ENCODE assay signal across 23 cellular contexts in the genomic region with DNA sequence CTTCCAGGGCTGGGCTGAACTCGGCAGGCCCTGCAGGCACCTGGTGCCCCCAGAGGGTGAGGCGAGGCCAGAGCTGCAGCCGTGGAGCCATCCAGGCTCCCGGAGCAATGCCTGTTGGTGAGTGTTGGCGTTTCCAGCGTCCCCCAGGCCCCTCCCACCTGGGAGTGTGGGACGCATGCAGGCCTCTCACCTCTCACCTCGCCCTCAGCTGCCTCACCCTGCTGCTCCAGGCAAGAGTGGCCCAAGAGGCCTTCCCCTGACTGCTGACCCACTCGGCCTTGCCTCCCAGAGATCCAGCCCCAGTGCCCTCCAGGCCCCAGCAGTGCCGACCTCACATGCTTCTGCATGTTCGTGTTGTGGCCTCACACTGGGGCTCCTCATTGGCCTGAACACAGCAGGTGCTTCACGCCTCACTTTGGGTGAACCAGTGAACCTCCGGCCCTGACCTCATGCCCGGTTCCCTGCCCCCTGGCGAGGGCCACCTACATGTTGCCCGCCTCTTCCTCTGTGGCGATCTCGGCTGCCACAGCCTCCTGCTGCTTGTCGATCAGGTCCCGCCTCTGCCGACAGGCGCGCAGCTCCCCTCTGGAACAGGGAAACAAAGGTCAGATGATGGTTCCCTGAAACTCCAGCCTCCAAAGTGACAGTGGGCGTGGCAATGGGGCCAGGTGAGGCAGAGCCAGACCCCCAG. TPM values are rescaled to one million over a fixed set of nuclear protein-coding genes. Genes with fewer than 3 reads are reported as not detected.
DNase-seq lines count a peak whose midpoint lies in the region; ATAC-seq, FAIRE-seq and TF ChIP-seq lines count a peak whose summit lies in the region.
"Had no signal": no experiment of that assay in that cellular context is flagged by ENCODE, and none has a peak within 500 bp of the region (broad histone marks: within the 10 kb centered on the region; RNA-seq: fewer than 3 reads in every experiment).

No MANE protein-coding gene starts in this region.

- H3K27ac ChIP-seq in K562 (ENCODE audit: extremely low read depth, low read depth, low read length) (no peak overlapping the region), neural progenitor cell (no peak overlapping the region), ovary (no peak overlapping the region)
- H3K27ac ChIP-seq: 22Rv1, HL-60 had no signal

- H3K36me3 ChIP-seq in K562 (ENCODE audit: control insufficient read depth, insufficient read depth, low read length): no peaks in the 10 kb centered on the region
- H3K36me3 ChIP-seq in neural progenitor cell: no peaks in the 10 kb centered on the region
- H3K36me3 ChIP-seq in ovary: no peaks in the 10 kb centered on the region

- H3K4me1 Mint-ChIP-seq in neural crest cell (peaks cover 22% of the 10 kb centered on the region), neural progenitor cell (peaks cover 38% of the 10 kb centered on the region)
- H3K4me1 Mint-ChIP-seq in activated CD4-positive, alpha-beta memory T cell treated with anti-CD3 and anti-CD28 coated beads for 36 hours (ENCODE audit: low read depth): peaks cover 7% of the 10 kb centered on the region

- 0 out of 4 replicates have a peak overlapping the region, but pooled peaks of 1 of the 2 experiments have one; percentile 1 for H3K9ac ChIP-seq in K562 (ENCODE audit: insufficient read depth in 1 of 2, low read depth in 2 of 2, low read length in 2 of 2)
- no peak overlapping the region for H3K9ac ChIP-seq in neural progenitor cell

- H4K20me1 ChIP-seq in K562 (replicated peaks; ENCODE audit: control insufficient read depth, insufficient read depth, low read length) (no peaks in the 10 kb centered on the region), neural progenitor cell (ENCODE audit: low read depth) (no peaks in the 10 kb centered on the region)

- no peaks in the 10 kb centered on the region for H3K79me2 ChIP-seq in K562 (ENCODE audit: control insufficient read depth, insufficient read depth, low read length)
- no peaks in the 10 kb centered on the region for H3K79me2 ChIP-seq in neural progenitor cell (ENCODE audit: low read depth)

- CTCF ChIA-PET in K562 (lab: Yijun Ruan, JAX; ENCODE audit: low intra/inter-chr PET ratio): no interaction called here
- CTCF ChIA-PET in activated CD4-positive, alpha-beta memory T cell treated with anti-CD3 and anti-CD28 coated beads for 36 hours (lab: Charles Lee): no interaction called here

- peaks cover 19 to 53% of the 10 kb centered on the region in 2 experiments; a peak in 4 of 5 replicates for H3K4me1 ChIP-seq in K562 (replicated peaks in 1 of 2; ENCODE audit: control insufficient read depth in 2 of 2, insufficient read depth in 2 of 2, low read length in 2 of 2)
- H3K4me1 ChIP-seq in neural progenitor cell: no peaks in the 10 kb centered on the region
- H3K4me1 ChIP-seq in ovary (ENCODE audit: insufficient read depth): peaks cover 9% of the 10 kb centered on the region

- no peak overlapping the region for H3K4me3 Mint-ChIP-seq in neural crest cell
- H3K4me3 Mint-ChIP-seq in activated CD4-positive, alpha-beta memory T cell treated with anti-CD3 and anti-CD28 coated beads for 36 hours: no peak overlapping the region
- no peak overlapping the region for H3K4me3 Mint-ChIP-seq in neural progenitor cell
- H3K4me3 Mint-ChIP-seq: CD14-positive monocyte; CD8-positive, alpha-beta T cell had no signal

- intact Hi-C loops in Right ventricle myocardium inferior (cut with DNase I) (no loop called here), Right ventricle myocardium superior (cut with DNase I) (no loop called here), K562 (cut with micrococcal nuclease) (no loop called here), ovary (cut with DNase I) (no loop called here)
- intact Hi-C loops in activated CD4-positive, alpha-beta memory T cell treated with anti-CD3 and anti-CD28 coated beads for 36 hours (cut with micrococcal nuclease): no loop called here

- no peak for TF ChIP-seq RAD21 in K562 (CRISPR knock-in tag; conservative IDR thresholded peaks at IDR 0.05 in 1 of 2, IDR thresholded peaks at IDR 0.05 in 1 of 2)

- DNase-seq in Right ventricle myocardium inferior (ENCODE audit: missing footprints) (peak; percentile 47), Right ventricle myocardium superior (no peak), K562 (ENCODE audit: extremely low read depth in 1 of 4, low spot score in 3 of 4) (no peak), neural crest cell (ENCODE audit: low read depth, low spot score) (no peak), RPMI8226 (no peak), neural progenitor cell (ENCODE audit: low spot score) (no peak), ovary (no peak)
- no peak for DNase-seq in activated CD4-positive, alpha-beta memory T cell treated with anti-CD3 and anti-CD28 coated beads for 36 hours
- DNase-seq: CD8-positive, alpha-beta T cell; COR-L47; DMS153; DMS79 treated with DMSO at 0.1 percent for 48 hours; EL; GDM1 had no signal

- H3K4me2 ChIP-seq in K562 (ENCODE audit: insufficient read depth, low read length) (no peak overlapping the region), neural progenitor cell (no peak overlapping the region)

- no peak for FAIRE-seq in K562 (lab: Jason Lieb, UNC)
- FAIRE-seq: D721Med, GM12892 had no signal

- TF ChIP-seq EP300 in K562 (IDR thresholded peaks at IDR 0.05; ENCODE audit: low read length) (no peak), ovary (IDR thresholded peaks at IDR 0.05) (no peak)

- no peak for ATAC-seq in Right ventricle myocardium inferior
- no peak for ATAC-seq in Right ventricle myocardium superior (ENCODE audit: poor library complexity)
- ATAC-seq in K562: no peak
- ATAC-seq: CD8-positive, alpha-beta T cell; HCT116 had no signal

- POLR2A ChIA-PET in K562 (lab: Yijun Ruan, JAX): interaction anchor here (0.7 to 1.0 kb wide), 2 partner anchors 17 to 428 kb away, joined by 3 read pairs; a partner anchor contains a TSS
- POLR2A ChIA-PET in activated CD4-positive, alpha-beta memory T cell treated with anti-CD3 and anti-CD28 coated beads for 36 hours (lab: Charles Lee): no interaction called here

- TF ChIP-seq POLR2A in K562 (conservative IDR thresholded peaks at IDR 0.05) (no peak), ovary (IDR thresholded peaks at IDR 0.05) (no peak)

- no peaks in the 10 kb centered on the region for H3K9me1 ChIP-seq in K562 (ENCODE audit: control insufficient read depth, insufficient read depth, low read length)

- BruUV-seq in K562 (replicated peaks; lab: Mats Ljungman, UMichigan): no TSS peak

- no peaks in the 10 kb centered on the region for H3F3A ChIP-seq in neural progenitor cell (ENCODE audit: low read depth)

- peaks cover 4% of the 10 kb centered on the region for H3K27me3 Mint-ChIP-seq in neural crest cell (ENCODE audit: low read depth)
- H3K27me3 Mint-ChIP-seq in activated CD4-positive, alpha-beta memory T cell treated with anti-CD3 and anti-CD28 coated beads for 36 hours: peaks cover 9% of the 10 kb centered on the region
- peaks cover 8% of the 10 kb centered on the region for H3K27me3 Mint-ChIP-seq in neural progenitor cell (ENCODE audit: insufficient read depth, low read depth)

- no peak overlapping the region for H3K4me3 ChIP-seq in K562
- no peak overlapping the region for H3K4me3 ChIP-seq in neural progenitor cell
- H3K4me3 ChIP-seq in ovary: no peak overlapping the region

- in situ Hi-C loops in K562 (cut with MboI): no loop called here

- peaks cover 39 to 73% of the 10 kb centered on the region in 2 experiments; a peak in 4 of 5 replicates for H3K27me3 ChIP-seq in K562 (ENCODE audit: control insufficient read depth in 2 of 2, insufficient read depth in 2 of 2, low read length in 2 of 2)
- H3K27me3 ChIP-seq in neural progenitor cell: no peaks in the 10 kb centered on the region
- H3K27me3 ChIP-seq in ovary: no peaks in the 10 kb centered on the region

- H3K36me3 Mint-ChIP-seq in neural crest cell (ENCODE audit: low read depth) (no peaks in the 10 kb centered on the region), neural progenitor cell (no peaks in the 10 kb centered on the region)
- no peaks in the 10 kb centered on the region for H3K36me3 Mint-ChIP-seq in activated CD4-positive, alpha-beta memory T cell treated with anti-CD3 and anti-CD28 coated beads for 36 hours
- H3K36me3 Mint-ChIP-seq: CD14-positive monocyte; CD8-positive, alpha-beta T cell had no signal

- H3K9me3 ChIP-seq in K562 (replicated peaks; ENCODE audit: control insufficient read depth, insufficient read depth, low read depth, low read length) (no peaks in the 10 kb centered on the region), neural progenitor cell (ENCODE audit: low read depth) (no peaks in the 10 kb centered on the region), ovary (no peaks in the 10 kb centered on the region)

- H2AFZ ChIP-seq in K562 (ENCODE audit: low read depth, low read length) (no peak overlapping the region), neural progenitor cell (replicated peaks) (no peak overlapping the region)

- H3K27ac Mint-ChIP-seq in neural crest cell (ENCODE audit: unreplicated experiment) (peak overlapping the region; percentile 50), neural progenitor cell (no peak overlapping the region)
- H3K27ac Mint-ChIP-seq in activated CD4-positive, alpha-beta memory T cell treated with anti-CD3 and anti-CD28 coated beads for 36 hours: no peak overlapping the region
- H3K27ac Mint-ChIP-seq: CD14-positive monocyte; CD8-positive, alpha-beta T cell had no signal

- TF ChIP-seq CTCF in K562 (IDR thresholded peaks at IDR 0.05 in 2 of 3, conservative IDR thresholded peaks at IDR 0.05 in 1 of 3; ENCODE audit: insufficient read depth in 2 of 3, low read depth in 1 of 3, low read length in 3 of 3) (no peak), neural crest cell (conservative IDR thresholded peaks at IDR 0.05) (no peak), neural progenitor cell (IDR thresholded peaks at IDR 0.05) (no peak), ovary (IDR thresholded peaks at IDR 0.05) (no peak)

- WGBS in K562 (ENCODE audit: insufficient coverage, low coverage, missing lambda C conversion rate): 9% methylated on average over 24 of the region's 24 CpGs
- WGBS in ovary, 3 donors: 85 to 90% (median 86%) methylated on average over 22 to 24 of the region's 24 CpGs

- H3K9me3 Mint-ChIP-seq in neural crest cell: no peaks in the 10 kb centered on the region
- H3K9me3 Mint-ChIP-seq in activated CD4-positive, alpha-beta memory T cell treated with anti-CD3 and anti-CD28 coated beads for 36 hours: no peaks in the 10 kb centered on the region
- peaks cover 2% of the 10 kb centered on the region for H3K9me3 Mint-ChIP-seq in neural progenitor cell
- H3K9me3 Mint-ChIP-seq: CD8-positive, alpha-beta T cell had no signal

RNA-seq across cellular contexts. Expression of a gene that starts 17.0 kb away (rescaled TPM):
- total RNA-seq in Right ventricle myocardium inferior (not detected), Right ventricle myocardium superior (not detected), K562 (2014; rRNA removed) (0.04 and 0.05 TPM in 2 replicates), K562 (2014; rRNA removed; fragmentation: Illumina TruSeq; extraction: Trizol) (0.15 and 0.41 TPM in 2 replicates), K562 (2015; rRNA removed; fragmentation: Illumina TruSeq; extraction: Trizol) (0.08 TPM in 1 of 2 replicates, not detected in the other), K562 (2021) (not detected in 2 replicates), neural crest cell (0.12 and 0.32 TPM in 2 replicates), neural progenitor cell (ENCODE audit: low replicate concordance) (0.19 TPM in 1 of 2 replicates, not detected in the other), ovary (1 to 10 TPM in 1 of 7 donors, under 1 TPM in 5, not detected in 1; 0.10 to 8.0 (median 0.67) TPM)
- not detected in 2 replicates for total RNA-seq in K562 (2011; cell fraction: chromatin; rRNA removed; ENCODE audit: low replicate concordance)
- total RNA-seq in K562 (2011; cell fraction: nucleolus; rRNA removed): not detected in 2 replicates
- total RNA-seq in K562 (2011; cell fraction: nucleoplasm; rRNA removed): not detected in 2 replicates
- polyA plus RNA-seq in K562 (2011; rRNA removed) (not detected in 2 replicates), K562 (2014; fragmentation: Illumina TruSeq; extraction: Trizol) (not detected in 2 replicates), K562 (2014; fragmentation: Nextera tagmentation; extraction: Ambion mirVana) (not detected), K562 (2014; rRNA removed) (0.03 and 0.04 TPM in 2 replicates), ovary (under 1 TPM; 0.05 to 0.18 TPM)
- polyA plus RNA-seq in K562 (2011; cell fraction: cytosol; rRNA removed): not detected in 2 replicates
- polyA plus RNA-seq in K562 (2011; cell fraction: nucleus; rRNA removed): not detected in 2 replicates
- polyA plus RNA-seq in K562 (2012): 0.05 and 2.2 TPM in 2 replicates
- not detected in 2 replicates for polyA minus RNA-seq in K562 (2011; rRNA and poly(A)+ RNA removed)
- not detected in 2 replicates for polyA minus RNA-seq in K562 (2011; cell fraction: cytosol; rRNA and poly(A)+ RNA removed)
- polyA minus RNA-seq in K562 (2011; cell fraction: nucleus; rRNA and poly(A)+ RNA removed): not detected in 2 replicates
- not detected for total RNA-seq in activated CD4-positive, alpha-beta memory T cell treated with anti-CD3 and anti-CD28 coated beads for 36 hours
- total RNA-seq: A673; CD8-positive, alpha-beta T cell; H4 had no signal
- polyA plus RNA-seq: BJ, CD14-positive monocyte had no signal

RNA-seq across cellular contexts. Expression of a gene that starts 32.5 kb away (rescaled TPM):
- total RNA-seq in Right ventricle myocardium inferior (0.49 TPM), Right ventricle myocardium superior (0.43 TPM), K562 (2014; rRNA removed) (not detected in 2 replicates), K562 (2014; rRNA removed; fragmentation: Illumina TruSeq; extraction: Trizol) (0.07 TPM in 1 of 2 replicates, not detected in the other), K562 (2015; rRNA removed; fragmentation: Illumina TruSeq; extraction: Trizol) (not detected in 2 replicates), K562 (2021) (not detected in 2 replicates), neural crest cell (0.18 and 0.54 TPM in 2 replicates), neural progenitor cell (ENCODE audit: low replicate concordance) (0.31 and 0.45 TPM in 2 replicates), ovary (under 1 TPM in 2 of 7 donors, not detected in 5; 0.33 to 0.40 TPM)
- total RNA-seq in K562 (2011; cell fraction: chromatin; rRNA removed; ENCODE audit: low replicate concordance): not detected in 2 replicates
- total RNA-seq in K562 (2011; cell fraction: nucleolus; rRNA removed): not detected in 2 replicates
- not detected in 2 replicates for total RNA-seq in K562 (2011; cell fraction: nucleoplasm; rRNA removed)
- polyA plus RNA-seq in K562 (2011; rRNA removed) (not detected in 2 replicates), K562 (2014; fragmentation: Illumina TruSeq; extraction: Trizol) (not detected in 2 replicates), K562 (2014; fragmentation: Nextera tagmentation; extraction: Ambion mirVana) (not detected), K562 (2014; rRNA removed) (not detected in 2 replicates), ovary (under 1 TPM in 1 of 2 donors, not detected in 1; 0.13 TPM)
- polyA plus RNA-seq in K562 (2011; cell fraction: cytosol; rRNA removed): not detected in 2 replicates
- polyA plus RNA-seq in K562 (2011; cell fraction: nucleus; rRNA removed): not detected in 2 replicates
- polyA plus RNA-seq in K562 (2012): 0.04 and 0.07 TPM in 2 replicates
- polyA minus RNA-seq in K562 (2011; rRNA and poly(A)+ RNA removed): not detected in 2 replicates
- not detected in 2 replicates for polyA minus RNA-seq in K562 (2011; cell fraction: cytosol; rRNA and poly(A)+ RNA removed)
- polyA minus RNA-seq in K562 (2011; cell fraction: nucleus; rRNA and poly(A)+ RNA removed): not detected in 2 replicates
- not detected for total RNA-seq in activated CD4-positive, alpha-beta memory T cell treated with anti-CD3 and anti-CD28 coated beads for 36 hours
- total RNA-seq: A673 had no signal
- polyA plus RNA-seq: BJ, CD14-positive monocyte had no signal
